In genomic region chr15:90336705-90337141, GRCh38 we compare ENCODE assay signal across 1 cellular context.
TF ChIP-seq lines count a peak whose summit lies in the region.

No MANE protein-coding gene starts in this region.

TF ChIP-seq in H1, 55 proteins besides CTCF, POLR2A, EP300 and RAD21:
- TF ChIP-seq RNF2 (IDR thresholded peaks at IDR 0.05; ENCODE audit: borderline replicate concordance, low read depth, low read length, missing control alignments, poor library complexity, severe bottlenecking) (no peak), TEAD4 (IDR thresholded peaks at IDR 0.05; ENCODE audit: low read depth, low read length) (no peak), KDM5A (IDR thresholded peaks at IDR 0.05; ENCODE audit: low read length) (no peak), ATF2 (IDR thresholded peaks at IDR 0.05; ENCODE audit: low read length) (no peak), SAP30 (IDR thresholded peaks at IDR 0.05; ENCODE audit: insufficient read depth, insufficient replicate concordance, low read length) (no peak), BRCA1 (IDR thresholded peaks at IDR 0.05; ENCODE audit: low read depth, low read length) (no peak), BCL11A (IDR thresholded peaks at IDR 0.05; ENCODE audit: low read depth in 2 of 2, low read length in 2 of 2) (no peak), HDAC6 (IDR thresholded peaks at IDR 0.05; ENCODE audit: low read depth, low read length) (no peak), RBBP5 (IDR thresholded peaks at IDR 0.05; ENCODE audit: borderline replicate concordance, low read depth, low read length) (no peak), NANOG (IDR thresholded peaks at IDR 0.05; ENCODE audit: insufficient read depth, low read depth, low read length, poor library complexity, severe bottlenecking) (no peak), CTBP2 (IDR thresholded peaks at IDR 0.05; ENCODE audit: borderline replicate concordance, insufficient read depth, insufficient read length, low read length) (no peak)
